9 cellular contexts compared by ENCODE assay signal in genomic region chr11:64224151-64224890, GRCh38. TPM values are rescaled to one million over a fixed set of nuclear protein-coding genes. Genes with fewer than 3 reads are reported as not detected.
DNase-seq lines count a peak whose midpoint lies in the region; ATAC-seq and TF ChIP-seq lines count a peak whose summit lies in the region.
"Had no signal": no experiment of that assay in that cellular context is flagged by ENCODE, and none has a peak within 500 bp of the region (broad histone marks: within the 10 kb centered on the region; RNA-seq: fewer than 3 reads in every experiment).

No MANE protein-coding gene starts in this region.

- no peaks in the 10 kb centered on the region for H3K4me1 Mint-ChIP-seq in activated T-helper 17 cell treated with anti-CD3 and anti-CD28 coated beads, Interleukin-2, amount 50 U/mL, for 72 hours
- H3K4me1 Mint-ChIP-seq in memory B cell = peaks cover 24% of the 10 kb centered on the region

- H3K27ac Mint-ChIP-seq in activated T-helper 17 cell treated with anti-CD3 and anti-CD28 coated beads, Interleukin-2, amount 50 U/mL, for 72 hours = peak overlapping the region; percentile 67
- no peak overlapping the region for H3K27ac Mint-ChIP-seq in memory B cell

- peak; percentile 79 for DNase-seq in A172 (ENCODE audit: low spot score)
- DNase-seq in memory B cell (ENCODE audit: low spot score in 2 of 2) = no peak
- no peak for DNase-seq in ureter (ENCODE audit: low spot score)
- no peak for DNase-seq in retina
- DNase-seq: thyroid gland had no signal

- H3K36me3 Mint-ChIP-seq in activated T-helper 17 cell treated with anti-CD3 and anti-CD28 coated beads, Interleukin-2, amount 50 U/mL, for 72 hours (ENCODE audit: low read depth) = peaks cover 71% of the 10 kb centered on the region
- H3K36me3 Mint-ChIP-seq in memory B cell = peaks cover 2% of the 10 kb centered on the region

- H3K27me3 Mint-ChIP-seq in activated T-helper 17 cell treated with anti-CD3 and anti-CD28 coated beads, Interleukin-2, amount 50 U/mL, for 72 hours = no peaks in the 10 kb centered on the region
- H3K27me3 Mint-ChIP-seq in memory B cell = no peaks in the 10 kb centered on the region

- ATAC-seq in GM18505 (IDR thresholded peaks at IDR 0.05; ENCODE audit: unreplicated experiment) (no peak), memory B cell (ENCODE audit: low read depth) (no peak), GM21576 (IDR thresholded peaks at IDR 0.05; ENCODE audit: unreplicated experiment) (no peak), GM21786 (IDR thresholded peaks at IDR 0.05; ENCODE audit: unreplicated experiment) (no peak)
- ATAC-seq in activated T-helper 17 cell treated with anti-CD3 and anti-CD28 coated beads, Interleukin-2, amount 50 U/mL, for 72 hours (replicated peaks) = no peak

- peak overlapping the region; percentile 91 for H3K4me3 Mint-ChIP-seq in activated T-helper 17 cell treated with anti-CD3 and anti-CD28 coated beads, Interleukin-2, amount 50 U/mL, for 72 hours
- H3K4me3 Mint-ChIP-seq in memory B cell = peak overlapping the region; percentile 53

- H3K9me3 Mint-ChIP-seq in activated T-helper 17 cell treated with anti-CD3 and anti-CD28 coated beads, Interleukin-2, amount 50 U/mL, for 72 hours = no peaks in the 10 kb centered on the region
- H3K9me3 Mint-ChIP-seq in memory B cell = no peaks in the 10 kb centered on the region

- TF ChIP-seq POLR2A in GM18505 (IDR thresholded peaks at IDR 0.05; ENCODE audit: borderline replicate concordance, extremely low read depth, insufficient read depth, insufficient read length) = peak; percentile 54

RNA-seq across cellular contexts. Expression of gene TRPT1, which starts 1.7 kb away (rescaled TPM):
- total RNA-seq in A172 (2014; rRNA removed; shearing (Covaris generic)) = 33.8 and 47.3 TPM in 2 replicates
- 10 to 100 TPM; 20.3 to 48.4 TPM for total RNA-seq in activated T-helper 17 cell treated with anti-CD3 and anti-CD28 coated beads, Interleukin-2, amount 50 U/mL, for 72 hours
- 49.4 TPM for total RNA-seq in ureter

RNA-seq across cellular contexts. Expression of gene NUDT22, which starts 1.8 kb away (rescaled TPM):
- 49.3 and 71.5 TPM in 2 replicates for total RNA-seq in A172 (2014; rRNA removed; shearing (Covaris generic))
- 10 to 100 TPM; 77.4 to 98.4 TPM for total RNA-seq in activated T-helper 17 cell treated with anti-CD3 and anti-CD28 coated beads, Interleukin-2, amount 50 U/mL, for 72 hours
- total RNA-seq in ureter = 82.7 TPM

RNA-seq across cellular contexts. Expression of gene DNAJC4, which starts 6.0 kb away (rescaled TPM):
- 3.0 and 12.0 TPM in 2 replicates for total RNA-seq in A172 (2014; rRNA removed; shearing (Covaris generic))
- total RNA-seq in activated T-helper 17 cell treated with anti-CD3 and anti-CD28 coated beads, Interleukin-2, amount 50 U/mL, for 72 hours = 10 to 100 TPM; 19.9 to 39.7 TPM
- total RNA-seq in ureter = 44.1 TPM

RNA-seq across cellular contexts. Expression of gene VEGFB, which starts 10.1 kb away (rescaled TPM):
- total RNA-seq in A172 (2014; rRNA removed; shearing (Covaris generic)) = 24.4 and 33.0 TPM in 2 replicates
- 10 to 100 TPM; 74.1 to 83.5 TPM for total RNA-seq in activated T-helper 17 cell treated with anti-CD3 and anti-CD28 coated beads, Interleukin-2, amount 50 U/mL, for 72 hours
- 51.6 TPM for total RNA-seq in ureter

RNA-seq across cellular contexts. Expression of gene FKBP2, which starts 16.6 kb away (rescaled TPM):
- total RNA-seq in A172 (2014; rRNA removed; shearing (Covaris generic)) = 40.5 and 55.9 TPM in 2 replicates
- 10 to 100 TPM; 16.3 to 45.2 TPM for total RNA-seq in activated T-helper 17 cell treated with anti-CD3 and anti-CD28 coated beads, Interleukin-2, amount 50 U/mL, for 72 hours
- total RNA-seq in ureter = 55.7 TPM
